In genomic region chr4:108146346-108146745, GRCh38 we compare ENCODE assay signal across 14 cellular contexts.
"Had no signal": no experiment of that assay in that cellular context is flagged by ENCODE, and none has a peak within 500 bp of the region (broad histone marks: within the 10 kb centered on the region; RNA-seq: fewer than 3 reads in every experiment).

No MANE protein-coding gene starts in this region.

- H3K4me3 Mint-ChIP-seq: endodermal cell had no signal

- H3K27ac Mint-ChIP-seq: endodermal cell had no signal

- H3K27ac ChIP-seq: tibial artery, vagina had no signal

- DNase-seq: activated CD8-positive, alpha-beta memory T cell treated with anti-CD3 and anti-CD28 coated beads, Interleukin-2, amount 50 U/mL, for 4 hours; activated gamma-delta T cell; anterior cingulate cortex; dermis blood vessel endothelial cell; hypothalamus; kidney glomerular epithelial cell; midbrain; posterior cingulate gyrus; stimulated activated CD4-positive, alpha-beta T cell treated with anti-CD3 and anti-CD28 coated beads, Interleukin-15, amount 100 ng/mL, for 24 hours; stimulated activated CD4-positive, alpha-beta T cell treated with anti-CD3 and anti-CD28 coated beads, Interleukin-4, amount 100 ng/mL, for 4 hours; tibial artery had no signal

- H3K4me1 ChIP-seq: tibial artery, vagina had no signal

- H3K9me3 Mint-ChIP-seq: endodermal cell had no signal

- ATAC-seq: esophagus mucosa had no signal

- H3K36me3 ChIP-seq: tibial artery, vagina had no signal

- H3K27me3 ChIP-seq: vagina had no signal

- H3K9me3 ChIP-seq: tibial artery, vagina had no signal

- H3K4me3 ChIP-seq: tibial artery, vagina had no signal
